Comparison of ENCODE assay signal across 10 cellular contexts in genomic region chr10:14751576-14752330, GRCh38. TPM values are rescaled to one million over a fixed set of nuclear protein-coding genes. Genes with fewer than 3 reads are reported as not detected.
DNase-seq lines count a peak whose midpoint lies in the region; ATAC-seq, FAIRE-seq and TF ChIP-seq lines count a peak whose summit lies in the region.
"Had no signal": no experiment of that assay in that cellular context is flagged by ENCODE, and none has a peak within 500 bp of the region (broad histone marks: within the 10 kb centered on the region; RNA-seq: fewer than 3 reads in every experiment).

No MANE protein-coding gene starts in this region.

- ATAC-seq in GM18868 (IDR thresholded peaks at IDR 0.05; ENCODE audit: unreplicated experiment): peak; percentile 76
- no peak for ATAC-seq in HG03039 (IDR thresholded peaks at IDR 0.05; ENCODE audit: unreplicated experiment)
- ATAC-seq: PC-3 had no signal

- peaks cover 7% of the 10 kb centered on the region for H3K36me3 Mint-ChIP-seq in glutamatergic neuron (ENCODE audit: unreplicated experiment)

- DNase-seq in NCI-H446 treated with DMSO at 0.1 percent for 48 hours (lab: John Stamatoyannopoulos, UW) (peak; percentile 30), glutamatergic neuron (peak; percentile 65), retina (peak; percentile 39), GDM1 (lab: John Stamatoyannopoulos, UW) (no peak), GM12892 (ENCODE audit: insufficient read length) (no peak), ureter (ENCODE audit: low spot score) (no peak)
- DNase-seq: PC-3 had no signal

- H3K9me3 Mint-ChIP-seq in glutamatergic neuron (ENCODE audit: unreplicated experiment): peaks cover 28% of the 10 kb centered on the region

- peaks cover 21% of the 10 kb centered on the region for H3K27me3 Mint-ChIP-seq in glutamatergic neuron (ENCODE audit: unreplicated experiment)

- H3K4me3 Mint-ChIP-seq in glutamatergic neuron (ENCODE audit: unreplicated experiment): peak overlapping the region; percentile 81

- TF ChIP-seq POLR2A in GM12892 (IDR thresholded peaks at IDR 0.05; ENCODE audit: low read depth, low read length): no peak

- H3K4me1 Mint-ChIP-seq in glutamatergic neuron (ENCODE audit: low read depth, unreplicated experiment): peaks cover 39% of the 10 kb centered on the region

- TF ChIP-seq CTCF in glutamatergic neuron (IDR thresholded peaks at IDR 0.05; ENCODE audit: partially characterized antibody, unreplicated experiment): no peak

- no peak for FAIRE-seq in GM12892 (lab: Jason Lieb, UNC)
- FAIRE-seq: colon had no signal

- peak overlapping the region; percentile 100 for H3K27ac Mint-ChIP-seq in glutamatergic neuron (ENCODE audit: unreplicated experiment)

RNA-seq across cellular contexts. Expression of gene FAM107B, which starts 22.9 kb away (rescaled TPM):
- total RNA-seq in glutamatergic neuron (ENCODE audit: unreplicated experiment) (88.6 TPM), ureter (67.2 TPM)
- 70.3 TPM for polyA plus RNA-seq in GM12892 (2012; ENCODE audit: missing spikeins)

Comparison
In these comparisons a context has a peak if more than half of its experiments do, and no peak if none do; other contexts are left out.
1. DNase-seq: peak in NCI-H446 treated with DMSO at 0.1 percent for 48 hours (single experiment), glutamatergic neuron (single experiment) and retina (single experiment); none in GDM1 (single experiment), GM12892 (single experiment) and ureter (single experiment).